23 cellular contexts compared by ENCODE assay signal in the genomic region with DNA sequence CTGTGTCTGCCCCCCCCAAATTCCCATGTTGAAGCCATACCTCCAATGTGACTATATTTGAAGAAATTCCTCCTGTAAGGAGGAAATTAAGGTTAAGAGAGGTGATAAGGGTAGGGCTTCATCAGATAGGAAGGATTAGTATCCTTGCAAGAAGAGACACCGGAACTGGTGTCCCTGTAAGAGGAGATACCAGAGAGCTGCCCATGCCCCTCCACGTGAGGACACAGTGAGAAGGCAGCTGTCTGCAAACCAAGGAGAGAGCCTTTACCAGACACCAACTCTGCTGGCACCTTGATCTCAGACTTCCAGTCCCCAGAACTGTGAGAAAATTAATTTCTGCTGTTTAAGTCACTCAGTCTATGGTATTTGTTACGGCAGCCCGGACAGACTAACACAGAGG.
"Had no signal": no experiment of that assay in that cellular context is flagged by ENCODE, and none has a peak within 500 bp of the region (broad histone marks: within the 10 kb centered on the region; RNA-seq: fewer than 3 reads in every experiment).

No MANE protein-coding gene starts in this region.

- H3K9ac ChIP-seq: neural progenitor cell had no signal

- H3K4me2 ChIP-seq: neural progenitor cell had no signal

- ATAC-seq: activated CD4-positive, CD25-positive, alpha-beta regulatory T cell treated with anti-CD3 and anti-CD28 coated beads, Interleukin-2, amount 50 U/mL, for 24 hours; activated CD8-positive, alpha-beta memory T cell treated with anti-CD3 and anti-CD28 coated beads, Interleukin-2, amount 10 ng/mL, durations not matched to agents 7 days and 5 days; activated CD8-positive, alpha-beta T cell treated with anti-CD3 and anti-CD28 coated beads for 36 hours; stimulated activated naive B cell treated with anti-CD40 and anti-IgM and Interleukin-4, amounts not matched to agents 10 μg/mL and 1 μg/mL and 100 μg/mL, for 72 hours had no signal

- H3K36me3 ChIP-seq: left ventricle myocardium inferior, neural progenitor cell, sigmoid colon, uterus had no signal

- H3K4me3 ChIP-seq: left ventricle myocardium inferior, neural progenitor cell, sigmoid colon, uterus had no signal

- H3K4me3 Mint-ChIP-seq: activated CD4-positive, alpha-beta T cell treated with anti-CD3 and anti-CD28 coated beads, Interleukin-2, amount 10 ng/mL, durations not matched to agents 7 days and 5 days; activated CD8-positive, alpha-beta memory T cell treated with anti-CD3 and anti-CD28 coated beads, Interleukin-2, amount 10 ng/mL, durations not matched to agents 7 days and 5 days; activated CD8-positive, alpha-beta T cell treated with anti-CD3 and anti-CD28 coated beads for 36 hours; activated naive CD4-positive, alpha-beta T cell treated with anti-CD3 and anti-CD28 coated beads, Interleukin-2, amount 50 U/mL, for 24 hours; brain; dendritic cell treated with granulocyte-macrophage colony-stimulating factor and Interleukin-4, amounts not matched to agents 40 ng/mL and 50 ng/mL, for 4 days; immature natural killer cell; neural progenitor cell; stimulated activated naive B cell treated with anti-CD40 and anti-IgM and Interleukin-4, amounts not matched to agents 10 μg/mL and 1 μg/mL and 100 μg/mL, for 72 hours had no signal

- DNase-seq: activated CD4-positive, alpha-beta T cell treated with anti-CD3 and anti-CD28 coated beads, Interleukin-2, amount 10 ng/mL, durations not matched to agents 7 days and 5 days; activated CD8-positive, alpha-beta memory T cell treated with anti-CD3 and anti-CD28 coated beads, Interleukin-2, amount 10 ng/mL, durations not matched to agents 7 days and 5 days; activated CD8-positive, alpha-beta T cell treated with anti-CD3 and anti-CD28 coated beads for 36 hours; activated gamma-delta T cell treated with Interleukin-2 at 50 U/mL for 16 hours; activated T-cell treated with anti-CD3 and anti-CD28 coated beads for 4 hours; aorta; effector CD4-positive, alpha-beta T cell; immature natural killer cell; left ventricle myocardium inferior; mammary epithelial cell; naive B cell; posterior cingulate gyrus; sigmoid colon; stimulated activated CD4-positive, alpha-beta T cell treated with anti-CD3 and anti-CD28 coated beads, Interleukin-2, amount 100 ng/mL, for 48 hours; stimulated activated CD8-positive, alpha-beta memory T cell treated with anti-CD3 and anti-CD28 coated beads, Interleukin-4, amount 100 ng/mL, for 48 hours; stimulated activated naive B cell treated with anti-CD40 and anti-IgM and Interleukin-4, amounts not matched to agents 10 μg/mL and 1 μg/mL and 100 μg/mL, for 72 hours; T-helper 1 cell; uterus had no signal

- H3K4me1 ChIP-seq: uterus had no signal

- H2AFZ ChIP-seq: neural progenitor cell had no signal

- H3K9me3 ChIP-seq: left ventricle myocardium inferior, sigmoid colon, uterus had no signal

- H3K4me1 Mint-ChIP-seq: activated CD4-positive, alpha-beta T cell treated with anti-CD3 and anti-CD28 coated beads, Interleukin-2, amount 10 ng/mL, durations not matched to agents 7 days and 5 days; activated CD8-positive, alpha-beta memory T cell treated with anti-CD3 and anti-CD28 coated beads, Interleukin-2, amount 10 ng/mL, durations not matched to agents 7 days and 5 days; activated naive CD4-positive, alpha-beta T cell treated with anti-CD3 and anti-CD28 coated beads, Interleukin-2, amount 50 U/mL, for 24 hours; immature natural killer cell; naive B cell; stimulated activated naive B cell treated with anti-CD40 and anti-IgM and Interleukin-4, amounts not matched to agents 10 μg/mL and 1 μg/mL and 100 μg/mL, for 72 hours had no signal

- H3K27ac ChIP-seq: left ventricle myocardium inferior, neural progenitor cell, sigmoid colon, uterus had no signal

- H3K27ac Mint-ChIP-seq: activated CD4-positive, alpha-beta T cell treated with anti-CD3 and anti-CD28 coated beads, Interleukin-2, amount 10 ng/mL, durations not matched to agents 7 days and 5 days; activated CD8-positive, alpha-beta memory T cell treated with anti-CD3 and anti-CD28 coated beads, Interleukin-2, amount 10 ng/mL, durations not matched to agents 7 days and 5 days; activated CD8-positive, alpha-beta T cell treated with anti-CD3 and anti-CD28 coated beads for 36 hours; activated naive CD4-positive, alpha-beta T cell treated with anti-CD3 and anti-CD28 coated beads, Interleukin-2, amount 50 U/mL, for 24 hours; dendritic cell treated with granulocyte-macrophage colony-stimulating factor and Interleukin-4, amounts not matched to agents 40 ng/mL and 50 ng/mL, for 4 days; immature natural killer cell; naive B cell; neural progenitor cell; stimulated activated naive B cell treated with anti-CD40 and anti-IgM and Interleukin-4, amounts not matched to agents 10 μg/mL and 1 μg/mL and 100 μg/mL, for 72 hours had no signal

- H3K9me3 Mint-ChIP-seq: activated CD4-positive, alpha-beta T cell treated with anti-CD3 and anti-CD28 coated beads, Interleukin-2, amount 10 ng/mL, durations not matched to agents 7 days and 5 days; activated CD8-positive, alpha-beta T cell treated with anti-CD3 and anti-CD28 coated beads for 36 hours; activated naive CD4-positive, alpha-beta T cell treated with anti-CD3 and anti-CD28 coated beads, Interleukin-2, amount 50 U/mL, for 24 hours; brain; dendritic cell treated with granulocyte-macrophage colony-stimulating factor and Interleukin-4, amounts not matched to agents 40 ng/mL and 50 ng/mL, for 4 days; immature natural killer cell; neural progenitor cell had no signal

- H3K27me3 Mint-ChIP-seq: activated CD4-positive, alpha-beta T cell treated with anti-CD3 and anti-CD28 coated beads, Interleukin-2, amount 10 ng/mL, durations not matched to agents 7 days and 5 days; activated CD8-positive, alpha-beta memory T cell treated with anti-CD3 and anti-CD28 coated beads, Interleukin-2, amount 10 ng/mL, durations not matched to agents 7 days and 5 days; activated CD8-positive, alpha-beta T cell treated with anti-CD3 and anti-CD28 coated beads for 36 hours; activated naive CD4-positive, alpha-beta T cell treated with anti-CD3 and anti-CD28 coated beads, Interleukin-2, amount 50 U/mL, for 24 hours; brain; dendritic cell treated with granulocyte-macrophage colony-stimulating factor and Interleukin-4, amounts not matched to agents 40 ng/mL and 50 ng/mL, for 4 days; naive B cell; stimulated activated naive B cell treated with anti-CD40 and anti-IgM and Interleukin-4, amounts not matched to agents 10 μg/mL and 1 μg/mL and 100 μg/mL, for 72 hours had no signal

- H3K27me3 ChIP-seq: neural progenitor cell, sigmoid colon, uterus had no signal
